ENCODE assay signal across 1 cellular context in the genomic region with DNA sequence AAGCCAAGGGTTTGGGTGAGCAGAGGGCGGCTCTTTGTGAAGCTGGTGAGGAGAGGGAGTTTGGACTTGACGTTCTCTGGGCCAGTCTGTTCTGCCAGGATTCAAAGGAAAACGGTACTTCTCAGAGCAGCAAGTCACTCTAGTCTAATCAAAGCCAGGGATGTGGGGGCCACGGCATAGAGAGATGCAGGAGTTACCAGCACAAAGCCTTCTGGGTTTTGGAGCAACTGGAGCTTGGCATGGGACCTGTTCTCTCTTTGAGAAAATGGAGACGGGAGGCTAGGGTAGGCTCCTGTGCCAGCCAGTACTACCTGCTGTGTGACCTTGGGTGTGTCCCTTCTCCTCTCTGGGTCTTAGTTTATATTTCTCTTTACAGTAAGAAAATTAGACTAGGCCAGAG.
TF ChIP-seq lines count a peak whose summit lies in the region.

No MANE protein-coding gene starts in this region.

TF ChIP-seq in HepG2, 621 proteins besides CTCF, POLR2A, EP300 and RAD21:
- TF ChIP-seq, protein P1, sequence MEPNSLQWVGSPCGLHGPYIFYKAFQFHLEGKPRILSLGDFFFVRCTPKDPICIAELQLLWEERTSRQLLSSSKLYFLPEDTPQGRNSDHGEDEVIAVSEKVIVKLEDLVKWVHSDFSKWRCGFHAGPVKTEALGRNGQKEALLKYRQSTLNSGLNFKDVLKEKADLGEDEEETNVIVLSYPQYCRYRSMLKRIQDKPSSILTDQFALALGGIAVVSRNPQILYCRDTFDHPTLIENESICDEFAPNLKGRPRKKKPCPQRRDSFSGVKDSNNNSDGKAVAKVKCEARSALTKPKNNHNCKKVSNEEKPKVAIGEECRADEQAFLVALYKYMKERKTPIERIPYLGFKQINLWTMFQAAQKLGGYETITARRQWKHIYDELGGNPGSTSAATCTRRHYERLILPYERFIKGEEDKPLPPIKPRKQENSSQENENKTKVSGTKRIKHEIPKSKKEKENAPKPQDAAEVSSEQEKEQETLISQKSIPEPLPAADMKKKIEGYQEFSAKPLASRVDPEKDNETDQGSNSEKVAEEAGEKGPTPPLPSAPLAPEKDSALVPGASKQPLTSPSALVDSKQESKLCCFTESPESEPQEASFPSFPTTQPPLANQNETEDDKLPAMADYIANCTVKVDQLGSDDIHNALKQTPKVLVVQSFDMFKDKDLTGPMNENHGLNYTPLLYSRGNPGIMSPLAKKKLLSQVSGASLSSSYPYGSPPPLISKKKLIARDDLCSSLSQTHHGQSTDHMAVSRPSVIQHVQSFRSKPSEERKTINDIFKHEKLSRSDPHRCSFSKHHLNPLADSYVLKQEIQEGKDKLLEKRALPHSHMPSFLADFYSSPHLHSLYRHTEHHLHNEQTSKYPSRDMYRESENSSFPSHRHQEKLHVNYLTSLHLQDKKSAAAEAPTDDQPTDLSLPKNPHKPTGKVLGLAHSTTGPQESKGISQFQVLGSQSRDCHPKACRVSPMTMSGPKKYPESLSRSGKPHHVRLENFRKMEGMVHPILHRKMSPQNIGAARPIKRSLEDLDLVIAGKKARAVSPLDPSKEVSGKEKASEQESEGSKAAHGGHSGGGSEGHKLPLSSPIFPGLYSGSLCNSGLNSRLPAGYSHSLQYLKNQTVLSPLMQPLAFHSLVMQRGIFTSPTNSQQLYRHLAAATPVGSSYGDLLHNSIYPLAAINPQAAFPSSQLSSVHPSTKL (CRISPR knock-in tag; IDR thresholded peaks at IDR 0.05): no peak
- TF ChIP-seq YEATS4 (CRISPR knock-in tag; IDR thresholded peaks at IDR 0.05; ENCODE audit: borderline replicate concordance) (no peak), ZFP82 (CRISPR knock-in tag; IDR thresholded peaks at IDR 0.05; ENCODE audit: borderline replicate concordance) (no peak), ZNF530 (CRISPR knock-in tag; IDR thresholded peaks at IDR 0.05; ENCODE audit: low read depth) (no peak), HMGA1 (CRISPR knock-in tag; conservative IDR thresholded peaks at IDR 0.05) (no peak), ZNF205 (CRISPR knock-in tag; IDR thresholded peaks at IDR 0.05) (no peak), CHCHD3 (CRISPR knock-in tag; IDR thresholded peaks at IDR 0.05) (no peak), SMARCE1 (IDR thresholded peaks at IDR 0.05; ENCODE audit: borderline replicate concordance) (no peak), NR2F6 (IDR thresholded peaks at IDR 0.05) (no peak), NR2F6 (CRISPR knock-in tag; IDR thresholded peaks at IDR 0.05) (no peak), KLF6 (CRISPR knock-in tag; IDR thresholded peaks at IDR 0.05) (no peak)
- TF ChIP-seq, protein P2, sequence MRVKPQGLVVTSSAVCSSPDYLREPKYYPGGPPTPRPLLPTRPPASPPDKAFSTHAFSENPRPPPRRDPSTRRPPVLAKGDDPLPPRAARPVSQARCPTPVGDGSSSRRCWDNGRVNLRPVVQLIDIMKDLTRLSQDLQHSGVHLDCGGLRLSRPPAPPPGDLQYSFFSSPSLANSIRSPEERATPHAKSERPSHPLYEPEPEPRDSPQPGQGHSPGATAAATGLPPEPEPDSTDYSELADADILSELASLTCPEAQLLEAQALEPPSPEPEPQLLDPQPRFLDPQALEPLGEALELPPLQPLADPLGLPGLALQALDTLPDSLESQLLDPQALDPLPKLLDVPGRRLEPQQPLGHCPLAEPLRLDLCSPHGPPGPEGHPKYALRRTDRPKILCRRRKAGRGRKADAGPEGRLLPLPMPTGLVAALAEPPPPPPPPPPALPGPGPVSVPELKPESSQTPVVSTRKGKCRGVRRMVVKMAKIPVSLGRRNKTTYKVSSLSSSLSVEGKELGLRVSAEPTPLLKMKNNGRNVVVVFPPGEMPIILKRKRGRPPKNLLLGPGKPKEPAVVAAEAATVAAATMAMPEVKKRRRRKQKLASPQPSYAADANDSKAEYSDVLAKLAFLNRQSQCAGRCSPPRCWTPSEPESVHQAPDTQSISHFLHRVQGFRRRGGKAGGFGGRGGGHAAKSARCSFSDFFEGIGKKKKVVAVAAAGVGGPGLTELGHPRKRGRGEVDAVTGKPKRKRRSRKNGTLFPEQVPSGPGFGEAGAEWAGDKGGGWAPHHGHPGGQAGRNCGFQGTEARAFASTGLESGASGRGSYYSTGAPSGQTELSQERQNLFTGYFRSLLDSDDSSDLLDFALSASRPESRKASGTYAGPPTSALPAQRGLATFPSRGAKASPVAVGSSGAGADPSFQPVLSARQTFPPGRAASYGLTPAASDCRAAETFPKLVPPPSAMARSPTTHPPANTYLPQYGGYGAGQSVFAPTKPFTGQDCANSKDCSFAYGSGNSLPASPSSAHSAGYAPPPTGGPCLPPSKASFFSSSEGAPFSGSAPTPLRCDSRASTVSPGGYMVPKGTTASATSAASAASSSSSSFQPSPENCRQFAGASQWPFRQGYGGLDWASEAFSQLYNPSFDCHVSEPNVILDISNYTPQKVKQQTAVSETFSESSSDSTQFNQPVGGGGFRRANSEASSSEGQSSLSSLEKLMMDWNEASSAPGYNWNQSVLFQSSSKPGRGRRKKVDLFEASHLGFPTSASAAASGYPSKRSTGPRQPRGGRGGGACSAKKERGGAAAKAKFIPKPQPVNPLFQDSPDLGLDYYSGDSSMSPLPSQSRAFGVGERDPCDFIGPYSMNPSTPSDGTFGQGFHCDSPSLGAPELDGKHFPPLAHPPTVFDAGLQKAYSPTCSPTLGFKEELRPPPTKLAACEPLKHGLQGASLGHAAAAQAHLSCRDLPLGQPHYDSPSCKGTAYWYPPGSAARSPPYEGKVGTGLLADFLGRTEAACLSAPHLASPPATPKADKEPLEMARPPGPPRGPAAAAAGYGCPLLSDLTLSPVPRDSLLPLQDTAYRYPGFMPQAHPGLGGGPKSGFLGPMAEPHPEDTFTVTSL (CRISPR knock-in tag; IDR thresholded peaks at IDR 0.05; ENCODE audit: borderline replicate concordance): no peak
- TF ChIP-seq, protein P3, sequence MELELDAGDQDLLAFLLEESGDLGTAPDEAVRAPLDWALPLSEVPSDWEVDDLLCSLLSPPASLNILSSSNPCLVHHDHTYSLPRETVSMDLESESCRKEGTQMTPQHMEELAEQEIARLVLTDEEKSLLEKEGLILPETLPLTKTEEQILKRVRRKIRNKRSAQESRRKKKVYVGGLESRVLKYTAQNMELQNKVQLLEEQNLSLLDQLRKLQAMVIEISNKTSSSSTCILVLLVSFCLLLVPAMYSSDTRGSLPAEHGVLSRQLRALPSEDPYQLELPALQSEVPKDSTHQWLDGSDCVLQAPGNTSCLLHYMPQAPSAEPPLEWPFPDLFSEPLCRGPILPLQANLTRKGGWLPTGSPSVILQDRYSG (CRISPR knock-in tag; IDR thresholded peaks at IDR 0.05): no peak
- TF ChIP-seq, protein P4, sequence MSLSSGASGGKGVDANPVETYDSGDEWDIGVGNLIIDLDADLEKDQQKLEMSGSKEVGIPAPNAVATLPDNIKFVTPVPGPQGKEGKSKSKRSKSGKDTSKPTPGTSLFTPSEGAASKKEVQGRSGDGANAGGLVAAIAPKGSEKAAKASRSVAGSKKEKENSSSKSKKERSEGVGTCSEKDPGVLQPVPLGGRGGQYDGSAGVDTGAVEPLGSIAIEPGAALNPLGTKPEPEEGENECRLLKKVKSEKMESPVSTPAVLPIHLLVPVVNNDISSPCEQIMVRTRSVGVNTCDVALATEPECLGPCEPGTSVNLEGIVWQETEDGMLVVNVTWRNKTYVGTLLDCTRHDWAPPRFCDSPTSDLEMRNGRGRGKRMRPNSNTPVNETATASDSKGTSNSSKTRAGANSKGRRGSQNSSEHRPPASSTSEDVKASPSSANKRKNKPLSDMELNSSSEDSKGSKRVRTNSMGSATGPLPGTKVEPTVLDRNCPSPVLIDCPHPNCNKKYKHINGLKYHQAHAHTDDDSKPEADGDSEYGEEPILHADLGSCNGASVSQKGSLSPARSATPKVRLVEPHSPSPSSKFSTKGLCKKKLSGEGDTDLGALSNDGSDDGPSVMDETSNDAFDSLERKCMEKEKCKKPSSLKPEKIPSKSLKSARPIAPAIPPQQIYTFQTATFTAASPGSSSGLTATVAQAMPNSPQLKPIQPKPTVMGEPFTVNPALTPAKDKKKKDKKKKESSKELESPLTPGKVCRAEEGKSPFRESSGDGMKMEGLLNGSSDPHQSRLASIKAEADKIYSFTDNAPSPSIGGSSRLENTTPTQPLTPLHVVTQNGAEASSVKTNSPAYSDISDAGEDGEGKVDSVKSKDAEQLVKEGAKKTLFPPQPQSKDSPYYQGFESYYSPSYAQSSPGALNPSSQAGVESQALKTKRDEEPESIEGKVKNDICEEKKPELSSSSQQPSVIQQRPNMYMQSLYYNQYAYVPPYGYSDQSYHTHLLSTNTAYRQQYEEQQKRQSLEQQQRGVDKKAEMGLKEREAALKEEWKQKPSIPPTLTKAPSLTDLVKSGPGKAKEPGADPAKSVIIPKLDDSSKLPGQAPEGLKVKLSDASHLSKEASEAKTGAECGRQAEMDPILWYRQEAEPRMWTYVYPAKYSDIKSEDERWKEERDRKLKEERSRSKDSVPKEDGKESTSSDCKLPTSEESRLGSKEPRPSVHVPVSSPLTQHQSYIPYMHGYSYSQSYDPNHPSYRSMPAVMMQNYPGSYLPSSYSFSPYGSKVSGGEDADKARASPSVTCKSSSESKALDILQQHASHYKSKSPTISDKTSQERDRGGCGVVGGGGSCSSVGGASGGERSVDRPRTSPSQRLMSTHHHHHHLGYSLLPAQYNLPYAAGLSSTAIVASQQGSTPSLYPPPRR (CRISPR knock-in tag; IDR thresholded peaks at IDR 0.05; ENCODE audit: borderline replicate concordance): no peak
- TF ChIP-seq, protein P5, sequence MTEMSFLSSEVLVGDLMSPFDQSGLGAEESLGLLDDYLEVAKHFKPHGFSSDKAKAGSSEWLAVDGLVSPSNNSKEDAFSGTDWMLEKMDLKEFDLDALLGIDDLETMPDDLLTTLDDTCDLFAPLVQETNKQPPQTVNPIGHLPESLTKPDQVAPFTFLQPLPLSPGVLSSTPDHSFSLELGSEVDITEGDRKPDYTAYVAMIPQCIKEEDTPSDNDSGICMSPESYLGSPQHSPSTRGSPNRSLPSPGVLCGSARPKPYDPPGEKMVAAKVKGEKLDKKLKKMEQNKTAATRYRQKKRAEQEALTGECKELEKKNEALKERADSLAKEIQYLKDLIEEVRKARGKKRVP (CRISPR knock-in tag; IDR thresholded peaks at IDR 0.05): no peak
